In the genomic region with DNA sequence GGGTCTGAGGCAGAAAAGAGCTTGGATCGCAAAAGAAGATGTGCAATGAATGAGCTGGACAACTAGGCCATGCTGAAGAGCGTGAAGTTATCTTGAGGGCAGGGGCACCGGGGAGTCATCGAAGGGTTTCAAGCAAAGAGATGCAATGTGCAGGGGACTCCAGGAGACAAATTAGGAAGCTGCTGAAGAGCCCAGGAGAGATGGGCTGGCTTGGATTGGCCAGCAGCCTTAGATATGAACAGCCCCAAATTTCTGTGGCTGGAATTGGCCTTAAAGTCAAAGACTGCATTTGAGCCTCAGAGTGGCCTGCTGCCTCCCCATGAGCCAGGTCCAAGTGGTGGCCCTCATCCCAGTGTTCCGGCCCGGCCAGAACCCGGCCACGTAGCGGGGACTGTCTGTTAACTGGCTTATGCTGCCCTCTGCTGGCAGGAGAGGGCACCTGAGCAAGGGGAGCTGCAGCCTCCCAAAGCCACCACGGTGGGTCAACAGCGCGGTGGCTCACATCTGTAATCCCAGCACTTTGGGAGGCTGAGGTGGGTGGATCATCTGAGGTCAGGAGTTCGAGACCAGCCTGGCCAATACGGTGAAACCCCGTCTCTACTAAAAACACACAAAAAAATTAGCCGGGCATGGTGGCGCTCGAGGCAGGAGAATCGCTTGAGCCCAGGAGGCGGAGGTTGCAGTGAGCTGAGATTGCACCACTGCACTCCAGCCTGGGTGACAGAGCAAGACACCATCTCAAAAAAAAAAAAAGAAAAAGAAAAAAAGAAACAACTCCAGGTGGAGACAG, we compare ENCODE assay signal across 8 cellular contexts. TPM values are rescaled to one million over a fixed set of nuclear protein-coding genes. Genes with fewer than 3 reads are reported as not detected.
DNase-seq lines count a peak whose midpoint lies in the region; ATAC-seq and TF ChIP-seq lines count a peak whose summit lies in the region.
"Not testable (repeated sequence)": the region's sequence is repeated elsewhere in the genome, so short reads cannot be mapped to it uniquely, and the experiment has no call there.

No MANE protein-coding gene starts in this region.

- not testable (repeated sequence) for H4K20me1 ChIP-seq in OCI-LY1 (ENCODE audit: insufficient read depth, low read length)

- DNase-seq in DMS114 treated with DMSO at 0.1 percent for 48 hours (lab: John Stamatoyannopoulos, UW; ENCODE audit: unreplicated experiment) (peak; percentile 36), HT-29 (ENCODE audit: low spot score) (peak; percentile 93), epidermal melanocyte (ENCODE audit: insufficient read length, low spot score) (peak; percentile 57), mucosa of descending colon (peak; percentile 74 to 87 (median 81))
- DNase-seq in activated CD8-positive, alpha-beta memory T cell treated with anti-CD3 and anti-CD28 coated beads, Interleukin-2, amount 50 U/mL, for 1 hour (ENCODE audit: extremely low read depth), result peak; percentile 36
- DNase-seq in stimulated activated CD8-positive, alpha-beta memory T cell treated with anti-CD3 and anti-CD28 coated beads, Interleukin-4, amount 100 ng/mL, for 4 hours (ENCODE audit: low read depth in 2 of 2, low spot score in 1 of 2), result peak; percentile 45 to 52

- H3K4me1 ChIP-seq in OCI-LY1 (ENCODE audit: insufficient read depth, low read length, severe bottlenecking); mucosa of descending colon (ENCODE audit: low read depth): not testable (repeated sequence)

- not testable (repeated sequence) for H3K79me2 ChIP-seq in OCI-LY1 (ENCODE audit: insufficient read depth, low read length)

- H3K36me3 ChIP-seq in OCI-LY1 (ENCODE audit: insufficient read depth, low read length); mucosa of descending colon (ENCODE audit: low read depth): not testable (repeated sequence)

- H3K27me3 ChIP-seq in OCI-LY1 (ENCODE audit: insufficient read depth, low read length), result not testable (repeated sequence)

- not testable (repeated sequence) for H3F3A ChIP-seq in OCI-LY1 (ENCODE audit: insufficient read depth, low read length)

- H3K27ac ChIP-seq in OCI-LY1 (ENCODE audit: low read depth, low read length, poor library complexity, severe bottlenecking), result not testable (repeated sequence)

- intact Hi-C loops in mucosa of descending colon (cut with DNase I, micrococcal nuclease), result loop anchor here in 1 of 2 donors (5.0 kb wide), 1 partner anchor 41 kb away; no protein-coding TSS in a partner anchor

- H3K9me3 ChIP-seq in OCI-LY1 (ENCODE audit: low read length); mucosa of descending colon: not testable (repeated sequence)

- H3K4me3 ChIP-seq in OCI-LY1 (ENCODE audit: low read depth, low read length, poor library complexity, severe bottlenecking); mucosa of descending colon: not testable (repeated sequence)

- not testable (repeated sequence) for H3K9me2 ChIP-seq in OCI-LY1 (ENCODE audit: low read depth, low read length)

- TF ChIP-seq CTCF in OCI-LY1 (IDR thresholded peaks at IDR 0.05; ENCODE audit: low read length) (peak; percentile 91), mucosa of descending colon (IDR thresholded peaks at IDR 0.05) (peak; percentile 85)

- not testable (repeated sequence) for H2AFZ ChIP-seq in OCI-LY1 (ENCODE audit: low read length)

- ATAC-seq in GM21447 (IDR thresholded peaks at IDR 0.05; ENCODE audit: unreplicated experiment) (peak; percentile 84), mucosa of descending colon (peak; percentile 97)

- not testable (repeated sequence) for H3K4me2 ChIP-seq in OCI-LY1 (ENCODE audit: low read length)

- not testable (repeated sequence) for H3K9ac ChIP-seq in OCI-LY1 (ENCODE audit: low read length)

RNA-seq across cellular contexts. Expression of a gene that starts 11.2 kb away (rescaled TPM):
- 107 and 115 TPM in 2 replicates for total RNA-seq in HT-29 (2014; rRNA removed; shearing (Covaris generic))
- total RNA-seq in mucosa of descending colon, result 100 to 1,000 TPM in 2 of 3 donors, 10 to 100 TPM in 1; 95.6 to 137 (median 109) TPM

RNA-seq across cellular contexts. Expression of a gene that starts 28.0 kb away (rescaled TPM):
- total RNA-seq in HT-29 (2014; rRNA removed; shearing (Covaris generic)), result not detected in 2 replicates
- 1 to 10 TPM in 2 of 3 donors, under 1 TPM in 1; 0.46 to 3.5 (median 1.2) TPM for total RNA-seq in mucosa of descending colon

RNA-seq across cellular contexts. Expression of a gene that starts 28.2 kb away (rescaled TPM):
- total RNA-seq in HT-29 (2014; rRNA removed; shearing (Covaris generic)), result not detected in 2 replicates
- not detected for total RNA-seq in mucosa of descending colon

Comparison
In these comparisons a context has a peak if more than half of its experiments do, and no peak if none do; other contexts are left out.
1. DNase-seq: peak in every context shown above with its lines; median percentile 93 in HT-29; 81 in mucosa of descending colon; 57 in epidermal melanocyte; 48 in stimulated activated CD8-positive, alpha-beta memory T cell treated with anti-CD3 and anti-CD28 coated beads, Interleukin-4, amount 100 ng/mL, for 4 hours; 36 in DMS114 treated with DMSO at 0.1 percent for 48 hours; 36 in activated CD8-positive, alpha-beta memory T cell treated with anti-CD3 and anti-CD28 coated beads, Interleukin-2, amount 50 U/mL, for 1 hour.